In the genomic region with DNA sequence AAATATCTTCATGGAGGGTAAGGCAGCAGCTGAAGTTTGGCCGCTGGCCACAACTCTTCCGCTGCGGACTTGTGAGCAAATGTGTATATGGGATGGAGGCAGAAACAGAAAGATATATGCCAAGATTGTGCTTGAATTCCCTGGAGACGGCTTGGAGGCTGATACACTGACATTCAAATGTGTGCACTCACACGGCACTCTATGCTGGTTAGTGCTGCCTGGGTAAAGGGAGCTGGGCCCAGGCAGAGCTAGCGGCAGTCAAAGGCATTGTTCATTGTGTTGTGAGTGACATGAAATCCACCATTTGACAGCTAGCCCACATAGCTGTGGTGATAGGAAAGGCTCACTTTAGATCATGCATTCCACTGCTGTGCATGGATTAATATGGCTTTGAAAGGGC, we compare ENCODE assay signal across 18 cellular contexts.
DNase-seq lines count a peak whose midpoint lies in the region; ATAC-seq and TF ChIP-seq lines count a peak whose summit lies in the region.
"Had no signal": no experiment of that assay in that cellular context is flagged by ENCODE, and none has a peak within 500 bp of the region (broad histone marks: within the 10 kb centered on the region; RNA-seq: fewer than 3 reads in every experiment).

No MANE protein-coding gene starts in this region.

- H3K27me3 ChIP-seq in Loucy (ENCODE audit: insufficient read depth, low read length, poor library complexity, severe bottlenecking): no peaks in the 10 kb centered on the region
- no peaks in the 10 kb centered on the region for H3K27me3 ChIP-seq in psoas muscle (ENCODE audit: insufficient read depth in 3 of 3, low read length in 2 of 3)
- no peaks in the 10 kb centered on the region for H3K27me3 ChIP-seq in Peyer's patch
- H3K27me3 ChIP-seq: sigmoid colon had no signal

- no peak for TF ChIP-seq POLR2A in Peyer's patch (IDR thresholded peaks at IDR 0.05)

- DNase-seq in left ventricle myocardium superior (peak; percentile 42), psoas muscle (no peak), islet precursor cell (no peak), Peyer's patch (no peak), NCI-H146 (lab: John Stamatoyannopoulos, UW) (no peak)
- DNase-seq: activated CD4-positive, alpha-beta T cell treated with anti-CD3 and anti-CD28 coated beads, Interleukin-2, amount 50 U/mL, for 48 hours; CD8-positive, alpha-beta T cell; DMS79 treated with DMSO at 0.1 percent for 48 hours; Kasumi-1; kidney; mesenchymal stem cell; NCI-H1436; occipital lobe; sigmoid colon; T-cell had no signal

- no peaks in the 10 kb centered on the region for H4K20me1 ChIP-seq in Loucy (ENCODE audit: insufficient read depth, low read length, poor library complexity, severe bottlenecking)

- WGBS in psoas muscle, 3 donors: 36 to 45% (median 40%) methylated on average over 6 of the region's 6 CpGs

- H3K9ac ChIP-seq in Loucy (ENCODE audit: low read depth, low read length, poor library complexity, severe bottlenecking): no peak overlapping the region

- no peaks in the 10 kb centered on the region for H3K9me2 ChIP-seq in Loucy (replicated peaks; ENCODE audit: low read depth, low read length)

- no peaks in the 10 kb centered on the region for H3F3A ChIP-seq in Loucy (ENCODE audit: low read depth)

- H3K4me2 ChIP-seq in Loucy (ENCODE audit: low read depth, low read length, poor library complexity, severe bottlenecking): peak overlapping the region; percentile 45

- H3K4me3 ChIP-seq in Loucy (ENCODE audit: low read length, poor library complexity, severe bottlenecking) (no peak overlapping the region), psoas muscle (no peak overlapping the region), Peyer's patch (no peak overlapping the region)
- H3K4me3 ChIP-seq: sigmoid colon had no signal

- intact Hi-C loops in left ventricle myocardium superior (cut with micrococcal nuclease) (no loop called here), psoas muscle (cut with DNase I) (no loop called here)

- no peak overlapping the region for H2AFZ ChIP-seq in Loucy (ENCODE audit: low read length)

- ATAC-seq in left ventricle myocardium superior: peak; percentile 90
- peak; percentile 22 to 74 (median 68) for ATAC-seq in psoas muscle
- no peak for ATAC-seq in GM19452 (IDR thresholded peaks at IDR 0.05; ENCODE audit: unreplicated experiment)
- ATAC-seq: CD8-positive, alpha-beta T cell; T-cell had no signal

- H3K36me3 ChIP-seq in Loucy (ENCODE audit: insufficient read depth, low read length): no peaks in the 10 kb centered on the region
- H3K36me3 ChIP-seq in psoas muscle (ENCODE audit: insufficient read depth in 1 of 2, low read depth in 1 of 2): no peaks in the 10 kb centered on the region
- no peaks in the 10 kb centered on the region for H3K36me3 ChIP-seq in Peyer's patch
- H3K36me3 ChIP-seq: sigmoid colon had no signal

- H3K9me3 ChIP-seq in Loucy (ENCODE audit: insufficient read depth, low read depth, low read length) (no peaks in the 10 kb centered on the region), psoas muscle (no peaks in the 10 kb centered on the region), Peyer's patch (no peaks in the 10 kb centered on the region)

- peaks cover 35% of the 10 kb centered on the region for H3K4me1 ChIP-seq in Loucy (ENCODE audit: insufficient read depth, low read length, poor library complexity, severe bottlenecking)
- no peaks in the 10 kb centered on the region for H3K4me1 ChIP-seq in psoas muscle
- H3K4me1 ChIP-seq in Peyer's patch: peaks cover 0 to 2% (median 0%) of the 10 kb centered on the region in 4 donors

- H3K27ac ChIP-seq in angular gyrus (ENCODE audit: low read depth, low read length) (peak overlapping the region; percentile 34), psoas muscle (no peak overlapping the region), Peyer's patch (no peak overlapping the region)
- H3K27ac ChIP-seq: sigmoid colon had no signal

- no peaks in the 10 kb centered on the region for H3K79me2 ChIP-seq in Loucy (ENCODE audit: insufficient read depth, low read length)

- TF ChIP-seq CTCF in Loucy (conservative IDR thresholded peaks at IDR 0.05; ENCODE audit: low read length) (no peak), psoas muscle (IDR thresholded peaks at IDR 0.05) (no peak), Peyer's patch (IDR thresholded peaks at IDR 0.05) (no peak)
